1 cellular context compared by ENCODE assay signal in genomic region chr10:306007-306406, GRCh38.
TF ChIP-seq lines count a peak whose summit lies in the region.

No MANE protein-coding gene starts in this region.

TF ChIP-seq in IMR-90, 13 proteins besides CTCF, POLR2A, EP300 and RAD21:
- TF ChIP-seq NFE2L2 (IDR thresholded peaks at IDR 0.05; ENCODE audit: low read depth, low read length) (no peak), CHD1 (IDR thresholded peaks at IDR 0.05; ENCODE audit: low read depth, low read length) (no peak), RFX5 (IDR thresholded peaks at IDR 0.05; ENCODE audit: low read depth, low read length) (no peak), SMC3 (IDR thresholded peaks at IDR 0.05; ENCODE audit: low read depth, low read length) (no peak), MXI1 (IDR thresholded peaks at IDR 0.05; ENCODE audit: borderline replicate concordance, low read depth, low read length) (no peak), CEBPB (IDR thresholded peaks at IDR 0.05; ENCODE audit: low read depth, low read length) (no peak), FOS (IDR thresholded peaks at IDR 0.05; ENCODE audit: low read depth, low read length) (no peak), ELK1 (IDR thresholded peaks at IDR 0.05; ENCODE audit: borderline replicate concordance, low read depth, low read length) (no peak), RCOR1 (IDR thresholded peaks at IDR 0.05; ENCODE audit: insufficient replicate concordance, low read length) (no peak), BHLHE40 (IDR thresholded peaks at IDR 0.05; ENCODE audit: low read depth, low read length) (no peak)
TF ChIP-seq in IMR-90: peak in this region for 0.
